Comparison of ENCODE assay signal across 18 cellular contexts in the genomic region with DNA sequence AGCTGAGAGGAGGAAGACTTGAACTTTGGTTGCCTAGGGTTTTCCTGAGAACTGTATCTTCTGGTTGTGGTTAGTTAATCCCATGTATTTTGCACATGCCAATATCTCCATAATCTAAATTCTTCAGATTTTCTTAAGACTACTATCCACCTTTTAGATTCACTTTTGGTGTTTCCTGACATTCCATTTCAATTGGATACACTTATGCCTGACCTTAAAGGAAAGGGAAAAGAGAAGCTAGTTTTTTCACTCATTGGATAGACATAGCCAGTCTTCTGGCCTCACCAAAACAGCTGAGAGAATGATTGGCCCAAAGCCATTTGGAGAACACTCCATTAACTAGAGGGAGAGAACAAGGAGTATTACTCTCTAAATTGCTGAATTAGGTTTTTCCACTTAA.
"Had no signal": no experiment of that assay in that cellular context is flagged by ENCODE, and none has a peak within 500 bp of the region (broad histone marks: within the 10 kb centered on the region; RNA-seq: fewer than 3 reads in every experiment).

No MANE protein-coding gene starts in this region.

- H3K9me3 ChIP-seq: adrenal gland, neutrophil, right atrium auricular region, tibial nerve, vagina had no signal

- H3K4me3 ChIP-seq: adrenal gland, lung, right atrium auricular region, tibial nerve, vagina had no signal

- H3K36me3 ChIP-seq: adrenal gland, neutrophil, right atrium auricular region, tibial nerve, vagina had no signal

- FAIRE-seq: small intestine had no signal

- ATAC-seq: activated CD8-positive, alpha-beta memory T cell treated with anti-CD3 and anti-CD28 coated beads, Interleukin-2, amount 10 ng/mL, durations not matched to agents 7 days and 5 days; activated T-cell treated with anti-CD3 and anti-CD28 coated beads, Interleukin-2, amount 50 U/mL, for 4 hours; left colon; naive thymus-derived CD8-positive, alpha-beta T cell; stimulated activated memory B cell treated with anti-CD40 and anti-IgM and Interleukin-4, amounts not matched to agents 10 μg/mL and 1 μg/mL and 100 μg/mL, for 72 hours had no signal

- H3K4me1 ChIP-seq: right atrium auricular region had no signal

- H3K27me3 ChIP-seq: neutrophil, right atrium auricular region, vagina had no signal

- DNase-seq: activated CD4-positive, alpha-beta T cell treated with anti-CD3 and anti-CD28 coated beads, Interleukin-2, amount 50 U/mL, for 48 hours; activated CD4-positive, CD25-positive, alpha-beta regulatory T cell; activated CD8-positive, alpha-beta memory T cell treated with anti-CD3 and anti-CD28 coated beads, Interleukin-2, amount 10 ng/mL, durations not matched to agents 7 days and 5 days; activated T-cell treated with anti-CD3 and anti-CD28 coated beads, Interleukin-2, amount 50 U/mL, for 4 hours; adrenal gland; dermis blood vessel endothelial cell; glutamatergic neuron; left colon; naive thymus-derived CD8-positive, alpha-beta T cell; posterior cingulate gyrus; small intestine; T-helper 2 cell had no signal

- H3K27ac ChIP-seq: adrenal gland, neutrophil, right atrium auricular region, tibial nerve, vagina had no signal
